In genomic region chr3:46344476-46344875, GRCh38 we compare ENCODE assay signal across 38 cellular contexts. TPM values are rescaled to one million over a fixed set of nuclear protein-coding genes. Genes with fewer than 3 reads are reported as not detected.
"Had no signal": no experiment of that assay in that cellular context is flagged by ENCODE, and none has a peak within 500 bp of the region (broad histone marks: within the 10 kb centered on the region; RNA-seq: fewer than 3 reads in every experiment).

No MANE protein-coding gene starts in this region.

- H3K4me3 ChIP-seq: MG63 had no signal

- DNase-seq: Karpas-422, Kasumi-1, MG63, MM.1S, MV-4-11, NCI-H1048, NCI-H1092, NCI-H1092 treated with DMSO at 0.1 percent for 48 hours, NCI-H1105, NCI-H1105 treated with DMSO at 0.1 percent for 48 hours, NCI-H1417, NCI-H1417 treated with DMSO at 0.1 percent for 48 hours, NCI-H1436, NCI-H1436 treated with DMSO at 0.1 percent for 48 hours, NCI-H146, NCI-H1694, NCI-H1694 treated with DMSO at 0.1 percent for 48 hours, NCI-H187, NCI-H187 treated with DMSO at 0.1 percent for 48 hours, NCI-H1930, NCI-H2029, NCI-H2029 treated with DMSO at 0.1 percent for 48 hours, NCI-H2081, NCI-H2081 treated with DMSO at 0.1 percent for 48 hours, NCI-H2107, NCI-H2171, NCI-H2171 treated with DMSO at 0.1 percent for 48 hours, NCI-H2227 treated with DMSO at 0.1 percent for 48 hours, NCI-H226, NCI-H345, NCI-H446, NCI-H446 treated with DMSO at 0.1 percent for 48 hours, NCI-H510A, NCI-H510A treated with DMSO at 0.1 percent for 48 hours had no signal

- H3K36me3 ChIP-seq: MG63 had no signal

- H3K9me3 ChIP-seq: MG63 had no signal

- H3K27me3 ChIP-seq: MG63 had no signal

RNA-seq across cellular contexts. Expression of gene CCR2, which starts 9.4 kb away (rescaled TPM):
- total RNA-seq: LHCN-M2, MCF 10A, NCI-H460 had no signal

RNA-seq across cellular contexts. Expression of gene CCR5, which starts 26.3 kb away (rescaled TPM):
- total RNA-seq: LHCN-M2, M059J, MCF 10A, NCI-H460 had no signal
